In genomic region chr21:34909492-34910292, GRCh38 we compare ENCODE assay signal across 20 cellular contexts.
DNase-seq lines count a peak whose midpoint lies in the region; ATAC-seq and TF ChIP-seq lines count a peak whose summit lies in the region.
"Had no signal": no experiment of that assay in that cellular context is flagged by ENCODE, and none has a peak within 500 bp of the region (broad histone marks: within the 10 kb centered on the region; RNA-seq: fewer than 3 reads in every experiment).

No MANE protein-coding gene starts in this region.

- H3K9me1 ChIP-seq in IMR-90 (ENCODE audit: insufficient read depth, low read length) = peaks cover 12% of the 10 kb centered on the region

- no peaks in the 10 kb centered on the region for H4K20me1 ChIP-seq in IMR-90 (ENCODE audit: insufficient read depth, low read length)

- POLR2A ChIA-PET in IMR-90 (lab: Charles Lee; ENCODE audit: unreplicated experiment) = no interaction called here
- POLR2A ChIA-PET in naive thymus-derived CD4-positive, alpha-beta T cell (lab: Charles Lee) = no interaction called here

- H3K4me2 ChIP-seq in IMR-90 (ENCODE audit: low read depth, low read length) = no peak overlapping the region

- peaks cover 17% of the 10 kb centered on the region for H3K36me3 Mint-ChIP-seq in activated T-helper 1 cell treated with anti-CD3 and anti-CD28 coated beads, Interleukin-12 subunit alpha, Interleukin-12 subunit beta, Interleukin-2, Interleukin-4 antibody, amounts not matched to agents 30 ng/mL and 10 ng/mL and 1 ng/mL, durations not matched to agents 14 hours and 24 hours and 36 hours (ENCODE audit: low read depth)
- H3K36me3 Mint-ChIP-seq in naive thymus-derived CD4-positive, alpha-beta T cell = peaks cover 0 to 17% (median 7%) of the 10 kb centered on the region in 5 donors

- 90% methylated on average over 2 of the region's 3 CpGs; no CpG with 5 or more reads in 1 of the 2 experiments for WGBS in IMR-90 (ENCODE audit: extremely low coverage in 2 of 2, insufficient read length in 1 of 2), 2 experiments

- H3K27me3 ChIP-seq in IMR-90 (ENCODE audit: control insufficient read depth, insufficient read depth, low read length) = no peaks in the 10 kb centered on the region
- H3K27me3 ChIP-seq in naive thymus-derived CD4-positive, alpha-beta T cell (ENCODE audit: control insufficient read depth in 2 of 2, insufficient read depth in 2 of 2, low read length in 2 of 2) = no peaks in the 10 kb centered on the region
- no peaks in the 10 kb centered on the region for H3K27me3 ChIP-seq in right atrium auricular region
- H3K27me3 ChIP-seq: brain microvascular endothelial cell had no signal

- no peak overlapping the region for H3K18ac ChIP-seq in IMR-90 (ENCODE audit: low read depth, low read length)

- H2BK15ac ChIP-seq in IMR-90 (ENCODE audit: low read depth, low read length) = peak overlapping the region; percentile 25; the same call in 1 of the 3 replicates

- no peak overlapping the region for H2AK5ac ChIP-seq in IMR-90 (ENCODE audit: low read depth, low read length)

- no peak overlapping the region for H4K5ac ChIP-seq in IMR-90 (ENCODE audit: low read depth, low read length)

- intact Hi-C loops in IMR-90 (cut with micrococcal nuclease) = no loop called here
- intact Hi-C loops in activated T-helper 1 cell treated with anti-CD3 and anti-CD28 coated beads, Interleukin-12 subunit alpha, Interleukin-12 subunit beta, Interleukin-2, Interleukin-4 antibody, amounts not matched to agents 30 ng/mL and 10 ng/mL and 1 ng/mL, durations not matched to agents 14 hours and 24 hours and 36 hours (cut with micrococcal nuclease) = no loop called here
- intact Hi-C loops in naive thymus-derived CD4-positive, alpha-beta T cell (cut with micrococcal nuclease) = no loop called here

- H3K4me3 Mint-ChIP-seq in activated T-helper 1 cell treated with anti-CD3 and anti-CD28 coated beads, Interleukin-12 subunit alpha, Interleukin-12 subunit beta, Interleukin-2, Interleukin-4 antibody, amounts not matched to agents 30 ng/mL and 10 ng/mL and 1 ng/mL, durations not matched to agents 14 hours and 24 hours and 36 hours = no peak overlapping the region
- peak overlapping the region in 4 of 10 donors; percentile 0 to 51 (median 28) for H3K4me3 Mint-ChIP-seq in naive thymus-derived CD4-positive, alpha-beta T cell
- H3K4me3 Mint-ChIP-seq: neural crest cell had no signal

- peaks cover 36% of the 10 kb centered on the region for H3K4me1 Mint-ChIP-seq in activated T-helper 1 cell treated with anti-CD3 and anti-CD28 coated beads, Interleukin-12 subunit alpha, Interleukin-12 subunit beta, Interleukin-2, Interleukin-4 antibody, amounts not matched to agents 30 ng/mL and 10 ng/mL and 1 ng/mL, durations not matched to agents 14 hours and 24 hours and 36 hours (ENCODE audit: low read depth)
- peaks cover 35 to 100% (median 100%) of the 10 kb centered on the region in 7 donors for H3K4me1 Mint-ChIP-seq in naive thymus-derived CD4-positive, alpha-beta T cell

- no peak for TF ChIP-seq POLR2A in IMR-90 (IDR thresholded peaks at IDR 0.05; ENCODE audit: low read depth, low read length)

- dilution Hi-C loops in IMR-90 (cut with HindIII; ENCODE audit: low sequenced_read_pairs, unreplicated experiment) = no loop called here

- H3K4ac ChIP-seq in IMR-90 (ENCODE audit: low read depth, low read length) = peak overlapping the region; percentile 52

- H4K8ac ChIP-seq in IMR-90 (ENCODE audit: low read depth in 2 of 2, low read length in 2 of 2) = no peak overlapping the region

- TF ChIP-seq RAD21 in IMR-90 (IDR thresholded peaks at IDR 0.05; ENCODE audit: low read length) = no peak

- H4K91ac ChIP-seq in IMR-90 (ENCODE audit: insufficient read depth, low read depth, low read length) = peak overlapping the region; percentile 24

- H3K27ac Mint-ChIP-seq in activated T-helper 1 cell treated with anti-CD3 and anti-CD28 coated beads, Interleukin-12 subunit alpha, Interleukin-12 subunit beta, Interleukin-2, Interleukin-4 antibody, amounts not matched to agents 30 ng/mL and 10 ng/mL and 1 ng/mL, durations not matched to agents 14 hours and 24 hours and 36 hours = peak overlapping the region; percentile 2
- H3K27ac Mint-ChIP-seq in naive thymus-derived CD4-positive, alpha-beta T cell = peak overlapping the region; percentile 2 to 84 (median 58)

- H3K36me3 ChIP-seq in IMR-90 (ENCODE audit: control insufficient read depth, insufficient read depth, low read length) = no peaks in the 10 kb centered on the region
- H3K36me3 ChIP-seq in naive thymus-derived CD4-positive, alpha-beta T cell (ENCODE audit: control insufficient read depth in 2 of 3, insufficient read depth in 3 of 3, low read length in 3 of 3) = peaks cover 0 to 4% (median 0%) of the 10 kb centered on the region in 3 experiments
- H3K36me3 ChIP-seq in right atrium auricular region = no peaks in the 10 kb centered on the region
- H3K36me3 ChIP-seq: brain microvascular endothelial cell, thoracic aorta had no signal

- H2BK5ac ChIP-seq in IMR-90 (ENCODE audit: low read depth, low read length, poor library complexity, severe bottlenecking) = no peak overlapping the region

- H3K4me3 ChIP-seq in IMR-90 (ENCODE audit: insufficient read depth, low read depth, low read length) (no peak overlapping the region), right atrium auricular region (no peak overlapping the region)
- H3K4me3 ChIP-seq in naive thymus-derived CD4-positive, alpha-beta T cell (ENCODE audit: low read length) = no peak overlapping the region
- H3K4me3 ChIP-seq: GM12878, skin epidermis, thoracic aorta had no signal

- H2BK120ac ChIP-seq in IMR-90 (ENCODE audit: low read depth, low read length) = 0 out of 2 replicates have a peak overlapping the region, but pooled peaks have one; percentile 46

- in situ Hi-C loops in IMR-90 (cut with MboI; ENCODE audit: low sequenced_read_pairs) = loop anchor here (10.0 kb wide), 1 partner anchor 135 kb away; the partner anchor contains the start of gene RUNX1

- H2BK20ac ChIP-seq in IMR-90 (ENCODE audit: low read depth, low read length) = peak overlapping the region; percentile 2

- H3K9me3 ChIP-seq in IMR-90 (ENCODE audit: control insufficient read depth, insufficient read depth, low read length) (no peaks in the 10 kb centered on the region), right atrium auricular region (no peaks in the 10 kb centered on the region)
- no peaks in the 10 kb centered on the region for H3K9me3 ChIP-seq in naive thymus-derived CD4-positive, alpha-beta T cell (ENCODE audit: control insufficient read depth in 2 of 3, low read length in 3 of 3)
- H3K9me3 ChIP-seq: thoracic aorta had no signal

- H3K4me1 ChIP-seq in IMR-90 (ENCODE audit: control insufficient read depth, insufficient read depth, low read length) (peaks cover 13% of the 10 kb centered on the region), right atrium auricular region (peaks cover 0 to 6% of the 10 kb centered on the region in 2 donors)
- peaks cover 9 to 38% of the 10 kb centered on the region in 2 donors for H3K4me1 ChIP-seq in naive thymus-derived CD4-positive, alpha-beta T cell (ENCODE audit: control insufficient read depth in 2 of 2, insufficient read depth in 2 of 2, low read length in 2 of 2)

- no TSS peak for BruUV-seq in IMR-90 (replicated peaks; lab: Mats Ljungman, UMichigan)

- no peak overlapping the region for H3K9ac ChIP-seq in IMR-90 (ENCODE audit: low read depth, low read length)

- DNase-seq in DMS 273 (lab: John Stamatoyannopoulos, UW; ENCODE audit: unreplicated experiment) (peak; percentile 1), DMS 273 treated with DMSO at 0.1 percent for 48 hours (lab: John Stamatoyannopoulos, UW) (no peak), IMR-90 (peak; percentile 51), right atrium auricular region (ENCODE audit: low spot score) (no peak), NCI-H345 treated with DMSO at 0.1 percent for 48 hours (lab: John Stamatoyannopoulos, UW; ENCODE audit: unreplicated experiment) (no peak)
- DNase-seq in activated T-helper 1 cell treated with anti-CD3 and anti-CD28 coated beads, Interleukin-12 subunit alpha, Interleukin-12 subunit beta, Interleukin-2, Interleukin-4 antibody, amounts not matched to agents 30 ng/mL and 10 ng/mL and 1 ng/mL, durations not matched to agents 14 hours and 24 hours and 36 hours (ENCODE audit: low spot score) = no peak
- DNase-seq in naive thymus-derived CD4-positive, alpha-beta T cell = no peak
- DNase-seq: activated B cell treated with CpG ODN at 0.5 μM for 24 hours; brain microvascular endothelial cell; effector CD8-positive, alpha-beta T cell; H7; NCI-H1436; NCI-H69; Right ventricle myocardium superior had no signal

- peaks cover 5% of the 10 kb centered on the region for H3K27me3 Mint-ChIP-seq in activated T-helper 1 cell treated with anti-CD3 and anti-CD28 coated beads, Interleukin-12 subunit alpha, Interleukin-12 subunit beta, Interleukin-2, Interleukin-4 antibody, amounts not matched to agents 30 ng/mL and 10 ng/mL and 1 ng/mL, durations not matched to agents 14 hours and 24 hours and 36 hours (ENCODE audit: insufficient read depth)
- peaks cover 0 to 8% (median 0%) of the 10 kb centered on the region in 5 donors for H3K27me3 Mint-ChIP-seq in naive thymus-derived CD4-positive, alpha-beta T cell
- H3K27me3 Mint-ChIP-seq: activated B cell treated with CpG ODN at 0.5 μM for 24 hours had no signal

- no peaks in the 10 kb centered on the region for H3K9me3 Mint-ChIP-seq in activated T-helper 1 cell treated with anti-CD3 and anti-CD28 coated beads, Interleukin-12 subunit alpha, Interleukin-12 subunit beta, Interleukin-2, Interleukin-4 antibody, amounts not matched to agents 30 ng/mL and 10 ng/mL and 1 ng/mL, durations not matched to agents 14 hours and 24 hours and 36 hours
- no peaks in the 10 kb centered on the region for H3K9me3 Mint-ChIP-seq in naive thymus-derived CD4-positive, alpha-beta T cell
- H3K9me3 Mint-ChIP-seq: activated B cell treated with CpG ODN at 0.5 μM for 24 hours, neural crest cell had no signal

- no peak overlapping the region for H3K56ac ChIP-seq in IMR-90 (ENCODE audit: extremely low read depth, insufficient read depth, low read length)

- peaks cover 0 to 9% of the 10 kb centered on the region in 2 experiments; a peak in 2 of 4 replicates for H3K79me1 ChIP-seq in IMR-90 (ENCODE audit: low read depth in 1 of 2, low read length in 2 of 2)

- no peak overlapping the region for H2AFZ ChIP-seq in IMR-90 (replicated peaks; ENCODE audit: low read length, poor library complexity)

- no peak overlapping the region; the same call in 1 of the 2 replicates for H3K14ac ChIP-seq in IMR-90 (replicated peaks; ENCODE audit: low read depth, low read length)

- H3K23ac ChIP-seq in IMR-90 (ENCODE audit: low read depth, low read length) = peak overlapping the region; percentile 0; the same call in 1 of the 2 replicates

- H2AK9ac ChIP-seq in IMR-90 (replicated peaks; ENCODE audit: low read depth, low read length, poor library complexity) = no peak overlapping the region

- TF ChIP-seq CTCF in IMR-90 (conservative IDR thresholded peaks at IDR 0.05; ENCODE audit: low read depth, low read length) (no peak), right atrium auricular region (IDR thresholded peaks at IDR 0.05) (no peak)

- ATAC-seq in IMR-90 (ENCODE audit: low read depth) (peak; percentile 50), HG03460 (IDR thresholded peaks at IDR 0.05; ENCODE audit: unreplicated experiment) (no peak)
- ATAC-seq in naive thymus-derived CD4-positive, alpha-beta T cell = no peak
- ATAC-seq: GM12878 had no signal

- no peak overlapping the region for H3K27ac ChIP-seq in IMR-90 (ENCODE audit: insufficient read depth, low read length)
- peak overlapping the region; percentile 1 for H3K27ac ChIP-seq in naive thymus-derived CD4-positive, alpha-beta T cell (ENCODE audit: low read depth, low read length)
- no peak overlapping the region for H3K27ac ChIP-seq in right atrium auricular region
- H3K27ac ChIP-seq: 22Rv1, brain microvascular endothelial cell, thoracic aorta had no signal

- CTCF ChIA-PET in IMR-90 (lab: Yijun Ruan, JAX) = interaction anchor here (0.6 to 1.2 kb wide), 3 partner anchors 137 to 294 kb away, joined by 3 read pairs; no protein-coding TSS in a partner anchor
- CTCF ChIA-PET in naive thymus-derived CD4-positive, alpha-beta T cell (lab: Charles Lee) = no interaction called here

Comparison
In these comparisons a context has a peak if more than half of its experiments do, and no peak if none do; other contexts are left out.
1. DNase-seq: peak in DMS 273 (single experiment) and IMR-90 (single experiment); none in DMS 273 treated with DMSO at 0.1 percent for 48 hours (single experiment), activated T-helper 1 cell treated with anti-CD3 and anti-CD28 coated beads, Interleukin-12 subunit alpha, Interleukin-12 subunit beta, Interleukin-2, Interleukin-4 antibody, amounts not matched to agents 30 ng/mL and 10 ng/mL and 1 ng/mL, durations not matched to agents 14 hours and 24 hours and 36 hours (single experiment), naive thymus-derived CD4-positive, alpha-beta T cell (0 of 9), right atrium auricular region (single experiment) and NCI-H345 treated with DMSO at 0.1 percent for 48 hours (single experiment).